In genomic region chr18:63192171-63192884, GRCh38 we compare ENCODE assay signal across 8 cellular contexts.
DNase-seq lines count a peak whose midpoint lies in the region; ATAC-seq and TF ChIP-seq lines count a peak whose summit lies in the region.

No MANE protein-coding gene starts in this region.

- DNase-seq in central memory CD8-positive, alpha-beta T cell (ENCODE audit: low spot score in 2 of 2) = no peak
- DNase-seq in HuH-7.5 (ENCODE audit: low spot score) (no peak), NCI-H1092 treated with DMSO at 0.1 percent for 48 hours (lab: John Stamatoyannopoulos, UW) (no peak), breast epithelium (ENCODE audit: low spot score in 2 of 2) (no peak), medulla oblongata (ENCODE audit: extremely low spot score) (no peak)

- intact Hi-C loops in breast epithelium (cut with DNase I; ENCODE audit: low total_unique reads) = no loop called here

- peaks cover 5% of the 10 kb centered on the region for H3K36me3 Mint-ChIP-seq in central memory CD8-positive, alpha-beta T cell (ENCODE audit: insufficient read depth)

- TF ChIP-seq POLR2A in breast epithelium (IDR thresholded peaks at IDR 0.05) = no peak

- no peak overlapping the region for H3K4me3 ChIP-seq in breast epithelium

- TF ChIP-seq CTCF in breast epithelium (IDR thresholded peaks at IDR 0.05) = no peak

- ATAC-seq in GM18498 (IDR thresholded peaks at IDR 0.05; ENCODE audit: unreplicated experiment) (peak; percentile 37), GM21367 (IDR thresholded peaks at IDR 0.05; ENCODE audit: unreplicated experiment) (peak; percentile 19), HG03520 (IDR thresholded peaks at IDR 0.05; ENCODE audit: unreplicated experiment) (peak; percentile 24)
- no peak for ATAC-seq in central memory CD8-positive, alpha-beta T cell (replicated peaks; ENCODE audit: extremely low read depth, poor library complexity, severe bottlenecking)

- no peak overlapping the region for H3K4me3 Mint-ChIP-seq in central memory CD8-positive, alpha-beta T cell

- no peaks in the 10 kb centered on the region for H3K9me3 Mint-ChIP-seq in central memory CD8-positive, alpha-beta T cell

- H3K4me1 Mint-ChIP-seq in central memory CD8-positive, alpha-beta T cell = peaks cover 43% of the 10 kb centered on the region

- H3K27ac Mint-ChIP-seq in central memory CD8-positive, alpha-beta T cell (ENCODE audit: low read depth) = peak overlapping the region; percentile 80

- no peaks in the 10 kb centered on the region for H3K9me3 ChIP-seq in breast epithelium

- no peaks in the 10 kb centered on the region for H3K27me3 ChIP-seq in breast epithelium

- H3K27me3 Mint-ChIP-seq in central memory CD8-positive, alpha-beta T cell = no peaks in the 10 kb centered on the region

- peaks cover 0 to 10% of the 10 kb centered on the region in 2 donors for H3K4me1 ChIP-seq in breast epithelium

- no peaks in the 10 kb centered on the region for H3K36me3 ChIP-seq in breast epithelium

- H3K27ac ChIP-seq in breast epithelium = no peak overlapping the region
